Comparison of ENCODE assay signal across 12 cellular contexts in genomic region chr2:3316456-3317276, GRCh38.
"Had no signal": no experiment of that assay in that cellular context is flagged by ENCODE, and none has a peak within 500 bp of the region (broad histone marks: within the 10 kb centered on the region; RNA-seq: fewer than 3 reads in every experiment).

No MANE protein-coding gene starts in this region.

- H3K4me1 ChIP-seq: body of pancreas, esophagus squamous epithelium, left ventricle myocardium inferior had no signal

- H3K27ac ChIP-seq: body of pancreas, esophagus squamous epithelium, left ventricle myocardium inferior had no signal

- H3K36me3 ChIP-seq: left ventricle myocardium inferior had no signal

- H3K27me3 ChIP-seq: body of pancreas, esophagus squamous epithelium had no signal

- H3K4me3 ChIP-seq: body of pancreas, esophagus squamous epithelium, left ventricle myocardium inferior had no signal

- H3K9me3 ChIP-seq: body of pancreas, esophagus squamous epithelium, left ventricle myocardium inferior had no signal

- DNase-seq: activated CD4-positive, alpha-beta memory T cell treated with anti-CD3 and anti-CD28 coated beads for 36 hours; activated CD4-positive, CD25-positive, alpha-beta regulatory T cell treated with anti-CD3 and anti-CD28 coated beads, Interleukin-2, amount 50 U/mL, for 72 hours; activated naive CD4-positive, alpha-beta T cell treated with anti-CD3 and anti-CD28 coated beads for 36 hours; body of pancreas; esophagus squamous epithelium; foreskin melanocyte; head of caudate nucleus; left ventricle myocardium inferior; mesendoderm; stimulated activated CD4-positive, alpha-beta T cell treated with anti-CD3 and anti-CD28 coated beads, Interleukin-15, amount 100 ng/mL, for 24 hours; stimulated activated CD4-positive, alpha-beta T cell treated with anti-CD3 and anti-CD28 coated beads, Interleukin-4, amount 100 ng/mL, for 24 hours; SW 1271 had no signal

- ATAC-seq: body of pancreas had no signal
